In the genomic region with DNA sequence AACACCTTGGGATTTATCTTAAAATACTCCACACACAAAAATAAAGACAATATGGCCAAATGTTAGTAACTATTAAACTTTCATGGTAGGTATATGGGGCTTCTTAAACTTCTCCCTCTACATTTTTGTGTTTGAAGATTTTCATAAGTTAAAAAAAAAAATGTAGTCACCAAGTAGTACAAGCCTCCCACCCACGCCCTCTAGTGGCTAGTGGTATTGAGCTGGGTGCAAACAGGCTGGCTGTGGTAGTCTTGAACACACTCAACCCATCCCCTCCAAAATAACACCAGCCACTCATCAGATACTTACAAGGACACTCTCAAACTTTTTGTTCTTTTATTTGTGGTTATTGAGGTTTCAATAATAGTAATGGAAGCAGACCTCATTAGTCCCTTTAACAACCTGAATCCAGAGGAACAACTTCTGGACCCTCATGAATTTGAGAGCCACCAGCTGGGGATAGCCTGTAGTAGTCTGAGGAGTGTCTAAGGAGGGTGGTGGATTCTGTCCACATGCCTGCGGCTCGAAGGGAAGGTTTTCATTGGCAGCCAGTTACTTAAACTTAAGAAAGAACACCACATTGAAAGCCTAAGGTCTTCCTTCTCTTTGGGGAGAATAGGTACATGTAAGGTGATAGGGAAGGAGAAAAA, we compare ENCODE assay signal across 8 cellular contexts. TPM values are rescaled to one million over a fixed set of nuclear protein-coding genes. Genes with fewer than 3 reads are reported as not detected.
DNase-seq lines count a peak whose midpoint lies in the region; ATAC-seq lines count a peak whose summit lies in the region.

No MANE protein-coding gene starts in this region.

- peaks cover 19 to 36% of the 10 kb centered on the region in 2 donors for H3K27me3 Mint-ChIP-seq in effector memory CD8-positive, alpha-beta T cell

- peak; percentile 21 to 74 (median 55) for DNase-seq in NCI-H1417 (lab: John Stamatoyannopoulos, UW)
- DNase-seq in NCI-H1417 treated with DMSO at 0.1 percent for 48 hours (lab: John Stamatoyannopoulos, UW): no peak
- peak; percentile 84 for DNase-seq in NCI-H69 (lab: John Stamatoyannopoulos, UW)
- DNase-seq in activated CD4-positive, alpha-beta T cell treated with anti-CD3 and anti-CD28 coated beads, Interleukin-2, amount 50 U/mL, for 48 hours: peak; percentile 78 to 84
- DNase-seq in effector memory CD8-positive, alpha-beta T cell: peak; percentile 73 to 80 (median 78)
- DNase-seq in mucosa of gallbladder (ENCODE audit: low spot score): peak; percentile 72
- DNase-seq in stimulated activated CD8-positive, alpha-beta memory T cell treated with anti-CD3 and anti-CD28 coated beads, Interleukin-7, amount 100 ng/mL, for 1 hour (ENCODE audit: low read depth in 2 of 2): peak; percentile 44 to 61

- no peaks in the 10 kb centered on the region for H3K9me3 Mint-ChIP-seq in effector memory CD8-positive, alpha-beta T cell

- peaks cover 0 to 5% of the 10 kb centered on the region in 2 donors for H3K4me1 Mint-ChIP-seq in effector memory CD8-positive, alpha-beta T cell (ENCODE audit: low read depth in 2 of 2)

- no peaks in the 10 kb centered on the region for H3K36me3 Mint-ChIP-seq in effector memory CD8-positive, alpha-beta T cell (ENCODE audit: insufficient read depth)

- H3K4me3 Mint-ChIP-seq in effector memory CD8-positive, alpha-beta T cell: no peak overlapping the region

- no peak overlapping the region for H3K27ac Mint-ChIP-seq in effector memory CD8-positive, alpha-beta T cell

- peak; percentile 77 for ATAC-seq in HG03175 (IDR thresholded peaks at IDR 0.05; ENCODE audit: unreplicated experiment)
- ATAC-seq in effector memory CD8-positive, alpha-beta T cell (replicated peaks): peak; percentile 89

RNA-seq across cellular contexts. Expression of a gene that starts 15.6 kb away (rescaled TPM):
- total RNA-seq in mucosa of gallbladder: 0.17 TPM
